In genomic region chr9:135813671-135814290, GRCh38 we compare ENCODE assay signal across 18 cellular contexts.
DNase-seq lines count a peak whose midpoint lies in the region; ATAC-seq and TF ChIP-seq lines count a peak whose summit lies in the region.
"Had no signal": no experiment of that assay in that cellular context is flagged by ENCODE, and none has a peak within 500 bp of the region (broad histone marks: within the 10 kb centered on the region; RNA-seq: fewer than 3 reads in every experiment).

No MANE protein-coding gene starts in this region.

- POLR2A ChIA-PET in activated naive CD8-positive, alpha-beta T cell treated with anti-CD3 and anti-CD28 coated beads, Interleukin-2, amount 10 ng/mL, durations not matched to agents 7 days and 5 days (lab: Charles Lee): no interaction called here
- POLR2A ChIA-PET in IMR-90 (lab: Charles Lee; ENCODE audit: unreplicated experiment): no interaction called here

- peak; percentile 17 for DNase-seq in activated naive CD8-positive, alpha-beta T cell treated with anti-CD3 and anti-CD28 coated beads, Interleukin-2, amount 10 ng/mL, durations not matched to agents 7 days and 5 days
- DNase-seq in activated naive CD8-positive, alpha-beta T cell treated with anti-CD3 and anti-CD28 coated beads for 36 hours: no peak
- DNase-seq in IMR-90: no peak
- peak; percentile 51 for DNase-seq in chondrocyte (ENCODE audit: low spot score)
- no peak for DNase-seq in upper lobe of left lung
- DNase-seq in SHP77 treated with DMSO at 0.1 percent for 48 hours (lab: John Stamatoyannopoulos, UW): no peak
- DNase-seq: Calu3; CD8-positive, alpha-beta T cell; DMS79 treated with DMSO at 0.1 percent for 48 hours; GF-D8; GOT3; H7; HFFc6 had no signal

- H3K27ac Mint-ChIP-seq in activated naive CD8-positive, alpha-beta T cell treated with anti-CD3 and anti-CD28 coated beads, Interleukin-2, amount 10 ng/mL, durations not matched to agents 7 days and 5 days: no peak overlapping the region
- no peak overlapping the region for H3K27ac Mint-ChIP-seq in activated naive CD8-positive, alpha-beta T cell treated with anti-CD3 and anti-CD28 coated beads for 36 hours
- no peak overlapping the region for H3K27ac Mint-ChIP-seq in chondrocyte (ENCODE audit: unreplicated experiment)
- H3K27ac Mint-ChIP-seq: B cell; CD8-positive, alpha-beta T cell; HFFc6 had no signal

- peaks cover 3% of the 10 kb centered on the region for H3K36me3 Mint-ChIP-seq in activated naive CD8-positive, alpha-beta T cell treated with anti-CD3 and anti-CD28 coated beads, Interleukin-2, amount 10 ng/mL, durations not matched to agents 7 days and 5 days
- peaks cover 13% of the 10 kb centered on the region for H3K36me3 Mint-ChIP-seq in activated naive CD8-positive, alpha-beta T cell treated with anti-CD3 and anti-CD28 coated beads for 36 hours
- peaks cover 39% of the 10 kb centered on the region for H3K36me3 Mint-ChIP-seq in chondrocyte (ENCODE audit: low read depth)

- H4K20me1 ChIP-seq in IMR-90 (ENCODE audit: insufficient read depth, low read length) (0 out of 2 replicates have a peak, but pooled peaks cover 5% of the 10 kb centered on the region), neural cell (ENCODE audit: insufficient read depth) (no peaks in the 10 kb centered on the region)

- no peak overlapping the region for H3K18ac ChIP-seq in IMR-90 (ENCODE audit: low read depth, low read length)

- no peak overlapping the region for H4K8ac ChIP-seq in IMR-90 (ENCODE audit: low read depth in 2 of 2, low read length in 2 of 2)

- TF ChIP-seq RAD21 in IMR-90 (IDR thresholded peaks at IDR 0.05; ENCODE audit: low read length): no peak
- no peak for TF ChIP-seq RAD21 in neural cell (conservative IDR thresholded peaks at IDR 0.05)

- no peak for TF ChIP-seq CTCF in IMR-90 (conservative IDR thresholded peaks at IDR 0.05; ENCODE audit: low read depth, low read length)
- no peak for TF ChIP-seq CTCF in chondrocyte (IDR thresholded peaks at IDR 0.05)
- no peak for TF ChIP-seq CTCF in neural cell (IDR thresholded peaks at IDR 0.05; ENCODE audit: poor library complexity, severe bottlenecking)
- no peak for TF ChIP-seq CTCF in upper lobe of left lung (IDR thresholded peaks at IDR 0.05)

- no peak overlapping the region for H2AK5ac ChIP-seq in IMR-90 (ENCODE audit: low read depth, low read length)

- CTCF ChIA-PET in IMR-90 (lab: Yijun Ruan, JAX): no interaction called here

- H4K91ac ChIP-seq in IMR-90 (ENCODE audit: insufficient read depth, low read depth, low read length): no peak overlapping the region

- H3K9me1 ChIP-seq in IMR-90 (ENCODE audit: insufficient read depth, low read length): peaks cover 6% of the 10 kb centered on the region; the same call in 1 of the 2 replicates

- dilution Hi-C loops in IMR-90 (cut with HindIII; ENCODE audit: low sequenced_read_pairs, unreplicated experiment): no loop called here

- H3K9me3 ChIP-seq in IMR-90 (ENCODE audit: control insufficient read depth, insufficient read depth, low read length) (no peaks in the 10 kb centered on the region), neural cell (ENCODE audit: low read length) (no peaks in the 10 kb centered on the region), upper lobe of left lung (no peaks in the 10 kb centered on the region)
- H3K9me3 ChIP-seq: BLaER1 treated with 17β-estradiol and CSF1 and Interleukin-3, amounts not matched to agents 10 nM and 100 nM had no signal

- no peaks in the 10 kb centered on the region for H3K27me3 ChIP-seq in IMR-90 (ENCODE audit: control insufficient read depth, insufficient read depth, low read length)
- no peaks in the 10 kb centered on the region for H3K27me3 ChIP-seq in neural cell (ENCODE audit: insufficient read depth, low read depth, low read length)
- H3K27me3 ChIP-seq in upper lobe of left lung: no peaks in the 10 kb centered on the region
- H3K27me3 ChIP-seq: BLaER1 treated with 17β-estradiol and CSF1 and Interleukin-3, amounts not matched to agents 10 nM and 100 nM had no signal

- no peak overlapping the region for H3K27ac ChIP-seq in IMR-90 (ENCODE audit: insufficient read depth, low read length)
- no peak overlapping the region for H3K27ac ChIP-seq in neural cell (ENCODE audit: low read length)
- no peak overlapping the region for H3K27ac ChIP-seq in upper lobe of left lung
- H3K27ac ChIP-seq: BLaER1 treated with 17β-estradiol and CSF1 and Interleukin-3, amounts not matched to agents 10 nM and 100 nM had no signal

- H3F3A ChIP-seq in neural cell (ENCODE audit: insufficient read depth, low read length, poor library complexity, severe bottlenecking): no peaks in the 10 kb centered on the region

- ATAC-seq in activated naive CD8-positive, alpha-beta T cell treated with anti-CD3 and anti-CD28 coated beads, Interleukin-2, amount 10 ng/mL, durations not matched to agents 7 days and 5 days (ENCODE audit: low read depth): no peak
- ATAC-seq in IMR-90 (ENCODE audit: low read depth) (no peak), upper lobe of left lung (ENCODE audit: low FRiP score in 2 of 2) (no peak), HG02623 (IDR thresholded peaks at IDR 0.05; ENCODE audit: unreplicated experiment) (no peak)
- ATAC-seq: CD8-positive, alpha-beta T cell; HCT116 had no signal

- H3K4me3 ChIP-seq in IMR-90 (ENCODE audit: insufficient read depth, low read depth, low read length): no peak overlapping the region
- H3K4me3 ChIP-seq in neural cell (ENCODE audit: low read length): no peak overlapping the region
- H3K4me3 ChIP-seq in upper lobe of left lung: no peak overlapping the region
- H3K4me3 ChIP-seq: BLaER1 treated with 17β-estradiol and CSF1 and Interleukin-3, amounts not matched to agents 10 nM and 100 nM had no signal

- no peak overlapping the region for H3K14ac ChIP-seq in IMR-90 (replicated peaks; ENCODE audit: low read depth, low read length)

- H3K4me3 Mint-ChIP-seq in activated naive CD8-positive, alpha-beta T cell treated with anti-CD3 and anti-CD28 coated beads, Interleukin-2, amount 10 ng/mL, durations not matched to agents 7 days and 5 days: no peak overlapping the region
- no peak overlapping the region for H3K4me3 Mint-ChIP-seq in activated naive CD8-positive, alpha-beta T cell treated with anti-CD3 and anti-CD28 coated beads for 36 hours
- no peak overlapping the region for H3K4me3 Mint-ChIP-seq in chondrocyte (ENCODE audit: unreplicated experiment)
- H3K4me3 Mint-ChIP-seq: B cell; CD8-positive, alpha-beta T cell; HFFc6 had no signal

- no peak overlapping the region for H3K4me2 ChIP-seq in IMR-90 (ENCODE audit: low read depth, low read length)
- H3K4me2 ChIP-seq in neural cell (ENCODE audit: low read length): no peak overlapping the region
- H3K4me2 ChIP-seq: BLaER1 treated with 17β-estradiol and CSF1 and Interleukin-3, amounts not matched to agents 10 nM and 100 nM had no signal

- no peak for TF ChIP-seq EP300 in neural cell (conservative IDR thresholded peaks at IDR 0.05; ENCODE audit: poor library complexity, severe bottlenecking)
- no peak for TF ChIP-seq EP300 in upper lobe of left lung (IDR thresholded peaks at IDR 0.05)

- H3K4me1 ChIP-seq in IMR-90 (ENCODE audit: control insufficient read depth, insufficient read depth, low read length): no peaks in the 10 kb centered on the region
- no peaks in the 10 kb centered on the region for H3K4me1 ChIP-seq in upper lobe of left lung

- no TSS peak for BruUV-seq in IMR-90 (replicated peaks; lab: Mats Ljungman, UMichigan)

- no peak overlapping the region for H3K56ac ChIP-seq in IMR-90 (ENCODE audit: extremely low read depth, insufficient read depth, low read length)

- H2AK9ac ChIP-seq in IMR-90 (replicated peaks; ENCODE audit: low read depth, low read length, poor library complexity): peak overlapping the region; percentile 1

- no peaks in the 10 kb centered on the region for H3K9me3 Mint-ChIP-seq in activated naive CD8-positive, alpha-beta T cell treated with anti-CD3 and anti-CD28 coated beads, Interleukin-2, amount 10 ng/mL, durations not matched to agents 7 days and 5 days
- no peaks in the 10 kb centered on the region for H3K9me3 Mint-ChIP-seq in activated naive CD8-positive, alpha-beta T cell treated with anti-CD3 and anti-CD28 coated beads for 36 hours
- H3K9me3 Mint-ChIP-seq in chondrocyte (ENCODE audit: low read depth): no peaks in the 10 kb centered on the region
- H3K9me3 Mint-ChIP-seq: CD8-positive, alpha-beta T cell; HFFc6 had no signal

- no peak overlapping the region for H4K5ac ChIP-seq in IMR-90 (ENCODE audit: low read depth, low read length)

- no peak overlapping the region for H3K9ac ChIP-seq in IMR-90 (ENCODE audit: low read depth, low read length)
- H3K9ac ChIP-seq in neural cell (ENCODE audit: low read length): no peak overlapping the region
- H3K9ac ChIP-seq: BLaER1 treated with 17β-estradiol and CSF1 and Interleukin-3, amounts not matched to agents 10 nM and 100 nM had no signal

- no peak overlapping the region for H2AFZ ChIP-seq in IMR-90 (replicated peaks; ENCODE audit: low read length, poor library complexity)
- H2AFZ ChIP-seq in neural cell (ENCODE audit: low read depth, low read length): no peak overlapping the region

- 92% methylated on average over 8 of the region's 14 CpGs; no CpG with 5 or more reads in 1 of the 2 experiments for WGBS in IMR-90 (ENCODE audit: extremely low coverage in 2 of 2, insufficient read length in 1 of 2), 2 experiments
- WGBS in upper lobe of left lung, 2 donors: 92 to 98% methylated on average over 8 to 14 of the region's 14 CpGs

- TF ChIP-seq POLR2A in IMR-90 (IDR thresholded peaks at IDR 0.05; ENCODE audit: low read depth, low read length) (no peak), upper lobe of left lung (IDR thresholded peaks at IDR 0.05) (no peak)

- peaks cover 71% of the 10 kb centered on the region for H3K36me3 ChIP-seq in IMR-90 (ENCODE audit: control insufficient read depth, insufficient read depth, low read length)
- peaks cover 10% of the 10 kb centered on the region for H3K36me3 ChIP-seq in neural cell (ENCODE audit: insufficient read depth, low read length)
- peaks cover 43 to 98% (median 77%) of the 10 kb centered on the region in 4 donors for H3K36me3 ChIP-seq in upper lobe of left lung

- in situ Hi-C loops in IMR-90 (cut with MboI; ENCODE audit: low sequenced_read_pairs): no loop called here

- no peaks in the 10 kb centered on the region for H3K79me2 ChIP-seq in neural cell (replicated peaks; ENCODE audit: insufficient read depth, low read length)

- H2BK120ac ChIP-seq in IMR-90 (ENCODE audit: low read depth, low read length): no peak overlapping the region

- no peaks in the 10 kb centered on the region for H3K9me2 ChIP-seq in neural cell (ENCODE audit: insufficient read depth, low read length)

- H3K27me3 Mint-ChIP-seq in activated naive CD8-positive, alpha-beta T cell treated with anti-CD3 and anti-CD28 coated beads, Interleukin-2, amount 10 ng/mL, durations not matched to agents 7 days and 5 days: no peaks in the 10 kb centered on the region
- no peaks in the 10 kb centered on the region for H3K27me3 Mint-ChIP-seq in activated naive CD8-positive, alpha-beta T cell treated with anti-CD3 and anti-CD28 coated beads for 36 hours
- H3K27me3 Mint-ChIP-seq in chondrocyte (ENCODE audit: low read depth): no peaks in the 10 kb centered on the region
- H3K27me3 Mint-ChIP-seq: B cell had no signal

- intact Hi-C loops in IMR-90 (cut with micrococcal nuclease): no loop called here

- no peak overlapping the region for H3K4ac ChIP-seq in IMR-90 (ENCODE audit: low read depth, low read length)

- no peak overlapping the region for H3K23ac ChIP-seq in IMR-90 (ENCODE audit: low read depth, low read length)

- H2BK15ac ChIP-seq in IMR-90 (ENCODE audit: low read depth, low read length): no peak overlapping the region

- H3K79me1 ChIP-seq in IMR-90 (ENCODE audit: low read depth in 1 of 2, low read length in 2 of 2): peaks cover 0 to 3% of the 10 kb centered on the region in 2 experiments; a peak in 1 of 4 replicates

- H2BK5ac ChIP-seq in IMR-90 (ENCODE audit: low read depth, low read length, poor library complexity, severe bottlenecking): no peak overlapping the region

- H2BK20ac ChIP-seq in IMR-90 (ENCODE audit: low read depth, low read length): no peak overlapping the region

- H3K4me1 Mint-ChIP-seq in activated naive CD8-positive, alpha-beta T cell treated with anti-CD3 and anti-CD28 coated beads, Interleukin-2, amount 10 ng/mL, durations not matched to agents 7 days and 5 days: peaks cover 3% of the 10 kb centered on the region
- peaks cover 6% of the 10 kb centered on the region for H3K4me1 Mint-ChIP-seq in activated naive CD8-positive, alpha-beta T cell treated with anti-CD3 and anti-CD28 coated beads for 36 hours
- H3K4me1 Mint-ChIP-seq in chondrocyte (ENCODE audit: low read depth): peaks cover 16% of the 10 kb centered on the region
- H3K4me1 Mint-ChIP-seq: B cell had no signal

Comparison
In these comparisons a context has a peak if more than half of its experiments do, and no peak if none do; other contexts are left out.
1. DNase-seq: peak in activated naive CD8-positive, alpha-beta T cell treated with anti-CD3 and anti-CD28 coated beads, Interleukin-2, amount 10 ng/mL, durations not matched to agents 7 days and 5 days (single experiment) and chondrocyte (single experiment); none in activated naive CD8-positive, alpha-beta T cell treated with anti-CD3 and anti-CD28 coated beads for 36 hours (single experiment), IMR-90 (single experiment), upper lobe of left lung (0 of 2) and SHP77 treated with DMSO at 0.1 percent for 48 hours (single experiment).